ENCODE assay signal across 8 cellular contexts in the genomic region with DNA sequence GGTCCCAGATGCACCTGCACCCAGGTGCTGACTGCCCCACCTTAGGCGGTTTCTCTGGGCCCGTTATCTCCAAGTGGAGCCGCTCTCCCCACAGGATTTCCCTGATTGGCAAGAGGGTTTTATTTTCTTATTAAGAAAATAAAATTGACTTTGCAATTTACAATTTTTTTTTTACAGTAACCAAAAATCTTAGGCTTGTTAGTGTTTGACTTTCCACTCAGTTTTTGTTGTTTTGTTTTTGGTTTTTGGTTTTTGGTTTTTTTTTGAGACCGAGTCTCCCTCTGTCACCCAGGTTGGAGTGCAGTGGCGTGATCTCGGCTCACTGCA.
DNase-seq lines count a peak whose midpoint lies in the region; TF ChIP-seq lines count a peak whose summit lies in the region.

No MANE protein-coding gene starts in this region.

- H3K4me3 ChIP-seq in GM06990 (replicated peaks; ENCODE audit: low read depth, low read length) (peak overlapping the region; percentile 68), fibroblast of mammary gland (ENCODE audit: control insufficient read depth, low read depth, low read length) (peak overlapping the region; percentile 64), retinal pigment epithelial cell (ENCODE audit: low read length) (peak overlapping the region; percentile 68)

- H3K36me3 ChIP-seq in GM06990 (ENCODE audit: control insufficient read depth, insufficient read depth, low read length), result peaks cover 4% of the 10 kb centered on the region

- TF ChIP-seq CTCF in GM06990 (IDR thresholded peaks at IDR 0.05; ENCODE audit: insufficient read depth, low read length, poor library complexity, severe bottlenecking) (no peak), VCaP (conservative IDR thresholded peaks at IDR 0.05) (no peak), fibroblast of mammary gland (conservative IDR thresholded peaks at IDR 0.05; ENCODE audit: control insufficient read depth, insufficient read depth, low read depth, low read length) (no peak), retinal pigment epithelial cell (conservative IDR thresholded peaks at IDR 0.05; ENCODE audit: low read depth, low read length) (no peak)

- H3K27me3 ChIP-seq in GM06990 (replicated peaks; ENCODE audit: control insufficient read depth, insufficient read depth, low read length), result no peaks in the 10 kb centered on the region; the same call in 1 of the 2 replicates

- H3K27ac ChIP-seq in VCaP, result peak overlapping the region; percentile 82

- no peak for DNase-seq in GM06990 (ENCODE audit: extremely low read depth, insufficient read length)
- DNase-seq in fibroblast of mammary gland (ENCODE audit: low read depth), result no peak
- DNase-seq in retinal pigment epithelial cell (ENCODE audit: low read depth), result no peak
- no peak for DNase-seq in germinal center (ENCODE audit: low spot score)
- no peak for DNase-seq in activated gamma-delta T cell treated with Interleukin-2 at 50 U/mL for 16 hours
- DNase-seq in stimulated activated CD4-positive, alpha-beta T cell treated with anti-CD3 and anti-CD28 coated beads, Interleukin-4, amount 100 ng/mL, for 4 hours, result no peak
- no peak for DNase-seq in NCI-H1105 (lab: John Stamatoyannopoulos, UW)
